8 cellular contexts compared by ENCODE assay signal in genomic region chr4:80073362-80074008, GRCh38. TPM values are rescaled to one million over a fixed set of nuclear protein-coding genes. Genes with fewer than 3 reads are reported as not detected.
DNase-seq lines count a peak whose midpoint lies in the region; ATAC-seq and TF ChIP-seq lines count a peak whose summit lies in the region.

No MANE protein-coding gene starts in this region.

- H3K27ac Mint-ChIP-seq in activated CD8-positive, alpha-beta memory T cell treated with anti-CD3 and anti-CD28 coated beads, Interleukin-2, amount 10 ng/mL, durations not matched to agents 7 days and 5 days: peak overlapping the region; percentile 89
- H3K27ac Mint-ChIP-seq in endodermal cell: peak overlapping the region; percentile 52
- peak overlapping the region; percentile 42 for H3K27ac Mint-ChIP-seq in neural progenitor cell

- H3K36me3 ChIP-seq in endodermal cell (ENCODE audit: control insufficient read depth, insufficient read depth, low read length): no peaks in the 10 kb centered on the region
- no peaks in the 10 kb centered on the region for H3K36me3 ChIP-seq in neural progenitor cell

- DNase-seq in activated CD8-positive, alpha-beta memory T cell treated with anti-CD3 and anti-CD28 coated beads, Interleukin-2, amount 10 ng/mL, durations not matched to agents 7 days and 5 days: peak; percentile 63
- DNase-seq in activated CD8-positive, alpha-beta memory T cell treated with anti-CD3 and anti-CD28 coated beads, Interleukin-2, amount 50 U/mL, for 48 hours: no peak
- peak; percentile 83 for DNase-seq in SIG-M5 (lab: John Stamatoyannopoulos, UW)
- DNase-seq in endodermal cell: no peak
- DNase-seq in neural progenitor cell (ENCODE audit: low spot score): no peak
- no peak for DNase-seq in NCI-H1105 (lab: John Stamatoyannopoulos, UW)
- DNase-seq in activated CD8-positive, alpha-beta memory T cell treated with anti-CD3 and anti-CD28 coated beads, Interleukin-2, amount 50 U/mL, for 4 hours: no peak

- no peaks in the 10 kb centered on the region for H3K79me2 ChIP-seq in neural progenitor cell (ENCODE audit: low read depth)

- ATAC-seq in activated CD8-positive, alpha-beta memory T cell treated with anti-CD3 and anti-CD28 coated beads, Interleukin-2, amount 10 ng/mL, durations not matched to agents 7 days and 5 days: peak; percentile 54
- ATAC-seq in HG02981 (IDR thresholded peaks at IDR 0.05; ENCODE audit: unreplicated experiment): peak; percentile 42

- H4K20me1 ChIP-seq in neural progenitor cell (ENCODE audit: low read depth): no peaks in the 10 kb centered on the region

- peak overlapping the region; percentile 84 for H3K4me3 ChIP-seq in endodermal cell (ENCODE audit: low read length)
- peak overlapping the region; percentile 76 for H3K4me3 ChIP-seq in neural progenitor cell

- peaks cover 4% of the 10 kb centered on the region for H3K4me1 ChIP-seq in endodermal cell (ENCODE audit: control insufficient read depth, insufficient read depth, low read length)
- H3K4me1 ChIP-seq in neural progenitor cell: peaks cover 11% of the 10 kb centered on the region

- WGBS in endodermal cell (ENCODE audit: insufficient coverage in 1 of 2, insufficient read length in 1 of 2), 2 experiments: 40 to 62% methylated on average over 2 to 6 of the region's 6 CpGs

- peak overlapping the region; percentile 74 for H3K4me2 ChIP-seq in neural progenitor cell

- no peaks in the 10 kb centered on the region for H3K9me3 Mint-ChIP-seq in activated CD8-positive, alpha-beta memory T cell treated with anti-CD3 and anti-CD28 coated beads, Interleukin-2, amount 10 ng/mL, durations not matched to agents 7 days and 5 days (ENCODE audit: low read depth)
- H3K9me3 Mint-ChIP-seq in endodermal cell (peaks cover 3% of the 10 kb centered on the region), neural progenitor cell (no peaks in the 10 kb centered on the region)

- peaks cover 23% of the 10 kb centered on the region for H3F3A ChIP-seq in neural progenitor cell (ENCODE audit: low read depth)

- H2AFZ ChIP-seq in neural progenitor cell (replicated peaks): peak overlapping the region; percentile 63

- peak overlapping the region; percentile 95 for H3K27ac ChIP-seq in endodermal cell (ENCODE audit: low read depth, low read length)
- peak overlapping the region; percentile 82 for H3K27ac ChIP-seq in neural progenitor cell

- peaks cover 75% of the 10 kb centered on the region for H3K4me1 Mint-ChIP-seq in activated CD8-positive, alpha-beta memory T cell treated with anti-CD3 and anti-CD28 coated beads, Interleukin-2, amount 10 ng/mL, durations not matched to agents 7 days and 5 days
- H3K4me1 Mint-ChIP-seq in endodermal cell (peaks cover 9% of the 10 kb centered on the region), neural progenitor cell (peaks cover 15% of the 10 kb centered on the region)

- H3K27me3 Mint-ChIP-seq in activated CD8-positive, alpha-beta memory T cell treated with anti-CD3 and anti-CD28 coated beads, Interleukin-2, amount 10 ng/mL, durations not matched to agents 7 days and 5 days: no peaks in the 10 kb centered on the region
- H3K27me3 Mint-ChIP-seq in endodermal cell (ENCODE audit: insufficient read depth) (peaks cover 31% of the 10 kb centered on the region), neural progenitor cell (ENCODE audit: insufficient read depth, low read depth) (peaks cover 6% of the 10 kb centered on the region)

- H3K9me3 ChIP-seq in endodermal cell (ENCODE audit: control insufficient read depth, low read length): no peaks in the 10 kb centered on the region
- H3K9me3 ChIP-seq in neural progenitor cell (ENCODE audit: low read depth): no peaks in the 10 kb centered on the region

- CTCF ChIA-PET in activated CD8-positive, alpha-beta memory T cell treated with anti-CD3 and anti-CD28 coated beads, Interleukin-2, amount 10 ng/mL, durations not matched to agents 7 days and 5 days (lab: Charles Lee): interaction anchor here (0.9 to 3.5 kb wide), 15 partner anchors 8 to 129 kb away, joined by 3 to 40 read pairs (median 3); no protein-coding TSS in a partner anchor

- H3K4me3 Mint-ChIP-seq in activated CD8-positive, alpha-beta memory T cell treated with anti-CD3 and anti-CD28 coated beads, Interleukin-2, amount 10 ng/mL, durations not matched to agents 7 days and 5 days: peak overlapping the region; percentile 95
- peak overlapping the region; percentile 77 for H3K4me3 Mint-ChIP-seq in endodermal cell
- peak overlapping the region; percentile 98 for H3K4me3 Mint-ChIP-seq in neural progenitor cell

- TF ChIP-seq CTCF in endodermal cell (conservative IDR thresholded peaks at IDR 0.05) (no peak), neural progenitor cell (IDR thresholded peaks at IDR 0.05) (no peak)

- H3K36me3 Mint-ChIP-seq in activated CD8-positive, alpha-beta memory T cell treated with anti-CD3 and anti-CD28 coated beads, Interleukin-2, amount 10 ng/mL, durations not matched to agents 7 days and 5 days: peaks cover 42% of the 10 kb centered on the region
- H3K36me3 Mint-ChIP-seq in endodermal cell (ENCODE audit: low read depth) (no peaks in the 10 kb centered on the region), neural progenitor cell (peaks cover 9% of the 10 kb centered on the region)

- H3K27me3 ChIP-seq in endodermal cell (ENCODE audit: control insufficient read depth, insufficient read depth, low read length, poor library complexity, severe bottlenecking): peaks cover 16% of the 10 kb centered on the region
- H3K27me3 ChIP-seq in neural progenitor cell: peaks cover 27% of the 10 kb centered on the region

- H3K9ac ChIP-seq in endodermal cell (ENCODE audit: extremely low read depth, low read length, poor library complexity, severe bottlenecking) (peak overlapping the region; percentile 59), neural progenitor cell (no peak overlapping the region)

RNA-seq across cellular contexts. Expression of gene ANTXR2, which starts 0.5 kb away (rescaled TPM):
- total RNA-seq in activated CD8-positive, alpha-beta memory T cell treated with anti-CD3 and anti-CD28 coated beads, Interleukin-2, amount 10 ng/mL, durations not matched to agents 7 days and 5 days: 10 to 100 TPM; 52.0 to 55.0 TPM
- total RNA-seq in endodermal cell (10 to 100 TPM; 13.6 to 16.4 TPM), neural progenitor cell (ENCODE audit: low replicate concordance) (28.3 and 28.8 TPM in 2 replicates)
- 38.2 TPM for polyA plus RNA-seq in endodermal cell (2013, experiment 1 of 2)
- 31.8 TPM for polyA plus RNA-seq in endodermal cell (2013, experiment 2 of 2)

Comparison
In these comparisons a context has a peak if more than half of its experiments do, and no peak if none do; other contexts are left out.
1. DNase-seq: peak in activated CD8-positive, alpha-beta memory T cell treated with anti-CD3 and anti-CD28 coated beads, Interleukin-2, amount 10 ng/mL, durations not matched to agents 7 days and 5 days (single experiment) and SIG-M5 (single experiment); none in activated CD8-positive, alpha-beta memory T cell treated with anti-CD3 and anti-CD28 coated beads, Interleukin-2, amount 50 U/mL, for 48 hours (single experiment), endodermal cell (single experiment), neural progenitor cell (single experiment), NCI-H1105 (single experiment) and activated CD8-positive, alpha-beta memory T cell treated with anti-CD3 and anti-CD28 coated beads, Interleukin-2, amount 50 U/mL, for 4 hours (single experiment).
2. Peak in every context shown above with its lines, with median percentiles within 50 percentile points of each other: H3K27ac Mint-ChIP-seq and H3K4me3 Mint-ChIP-seq.